ENCODE assay signal across 9 cellular contexts in genomic region chr10:70619271-70620019, GRCh38. TPM values are rescaled to one million over a fixed set of nuclear protein-coding genes. Genes with fewer than 3 reads are reported as not detected.
A peak's percentile ranks its signal among the peaks of the same experiment; 100 is the strongest.
DNase-seq lines count a peak whose midpoint lies in the region; ATAC-seq, FAIRE-seq and TF ChIP-seq lines count a peak whose summit lies in the region.
"Had no signal": no experiment of that assay in that cellular context is flagged by ENCODE, and none has a peak within 500 bp of the region (broad histone marks: within the 10 kb centered on the region; RNA-seq: fewer than 3 reads in every experiment).

No MANE protein-coding gene starts in this region.

- peaks cover 12 to 13% of the 10 kb centered on the region in 2 experiments for H3K27me3 ChIP-seq in endothelial cell of umbilical vein (ENCODE audit: control insufficient read depth in 2 of 2, insufficient read depth in 2 of 2, low read length in 2 of 2)
- H3K27me3 ChIP-seq in tibial artery: no peaks in the 10 kb centered on the region

- CTCF ChIA-PET in endothelial cell of umbilical vein (lab: Charles Lee): interaction anchor here (1.0 to 1.1 kb wide), 2 partner anchors 39 to 139 kb away, joined by 3 read pairs; no protein-coding TSS in a partner anchor

- no peak overlapping the region for H3K4me3 ChIP-seq in endothelial cell of umbilical vein (replicated peaks in 1 of 3; ENCODE audit: insufficient read depth in 1 of 3, low read depth in 1 of 3, low read length in 3 of 3)
- H3K4me3 ChIP-seq in tibial artery: no peak overlapping the region

- no peak overlapping the region for H3K9ac ChIP-seq in endothelial cell of umbilical vein (replicated peaks; ENCODE audit: extremely low read depth, insufficient read depth, low read length)

- TF ChIP-seq CTCF in endothelial cell of umbilical vein (IDR thresholded peaks at IDR 0.05; ENCODE audit: extremely low read depth in 1 of 2, insufficient read depth in 1 of 2, low read depth in 1 of 2, low read length in 2 of 2) (peak in 1 of 2 donors; percentile 22), tibial artery (IDR thresholded peaks at IDR 0.05) (no peak)

- no peak overlapping the region for H3K4me2 ChIP-seq in endothelial cell of umbilical vein (ENCODE audit: insufficient read depth, low read length)

- no peaks in the 10 kb centered on the region for H3K27me3 Mint-ChIP-seq in stimulated activated naive CD8-positive, alpha-beta T cell treated with anti-CD3 and anti-CD28 coated beads, Interleukin-15, Interleukin-2, amounts not matched to agents 100 ng/mL and 50 ng/mL, for 24 hours
- H3K27me3 Mint-ChIP-seq in stimulated activated naive CD8-positive, alpha-beta T cell treated with anti-CD3 and anti-CD28 coated beads, Interleukin-15, amount 100 ng/mL, for 72 hours: no peaks in the 10 kb centered on the region

- H3K27ac ChIP-seq in endothelial cell of umbilical vein (ENCODE audit: insufficient read depth, low read depth, low read length) (no peak overlapping the region), tibial artery (no peak overlapping the region)

- POLR2A ChIA-PET in endothelial cell of umbilical vein (lab: Charles Lee): no interaction called here

- no peaks in the 10 kb centered on the region for H4K20me1 ChIP-seq in endothelial cell of umbilical vein (replicated peaks; ENCODE audit: control insufficient read depth, extremely low read depth, insufficient read depth, low read length)

- DNase-seq in stimulated activated naive CD8-positive, alpha-beta T cell treated with anti-CD3 and anti-CD28 coated beads, Interleukin-15, amount 100 ng/mL, for 72 hours: no peak
- peak; percentile 33 for DNase-seq in NCI-H226
- no peak for DNase-seq in endothelial cell of umbilical vein (ENCODE audit: low read depth, low spot score)
- peak; percentile 48 for DNase-seq in urothelium cell line (ENCODE audit: low spot score)
- no peak for DNase-seq in tibial artery
- DNase-seq in activated CD4-positive, alpha-beta T cell treated with anti-CD3 and anti-CD28 coated beads for 4 hours: no peak

- intact Hi-C loops in endothelial cell of umbilical vein (cut with micrococcal nuclease): loop anchor here (1.0 kb wide), 1 partner anchor 140 kb away; no protein-coding TSS in a partner anchor
- intact Hi-C loops in tibial artery (cut with DNase I; ENCODE audit: low total_unique reads): no loop called here

- no peaks in the 10 kb centered on the region for H3K9me3 ChIP-seq in endothelial cell of umbilical vein (replicated peaks; ENCODE audit: control insufficient read depth, insufficient read depth, low read length)
- H3K9me3 ChIP-seq in tibial artery: peaks cover 0 to 18% (median 12%) of the 10 kb centered on the region in 3 donors

- no peaks in the 10 kb centered on the region for H3K36me3 Mint-ChIP-seq in stimulated activated naive CD8-positive, alpha-beta T cell treated with anti-CD3 and anti-CD28 coated beads, Interleukin-15, Interleukin-2, amounts not matched to agents 100 ng/mL and 50 ng/mL, for 24 hours (ENCODE audit: low read depth)

- no peaks in the 10 kb centered on the region for H3K9me1 ChIP-seq in endothelial cell of umbilical vein (replicated peaks; ENCODE audit: control insufficient read depth, extremely low read depth, insufficient read depth, low read length)

- BruUV-seq in endothelial cell of umbilical vein (replicated peaks; lab: Mats Ljungman, UMichigan): no TSS peak

- no peak overlapping the region for H3K4me3 Mint-ChIP-seq in stimulated activated naive CD8-positive, alpha-beta T cell treated with anti-CD3 and anti-CD28 coated beads, Interleukin-15, Interleukin-2, amounts not matched to agents 100 ng/mL and 50 ng/mL, for 24 hours
- H3K4me3 Mint-ChIP-seq in stimulated activated naive CD8-positive, alpha-beta T cell treated with anti-CD3 and anti-CD28 coated beads, Interleukin-15, amount 100 ng/mL, for 72 hours: no peak overlapping the region

- no peaks in the 10 kb centered on the region for H3K36me3 ChIP-seq in endothelial cell of umbilical vein (ENCODE audit: control insufficient read depth in 2 of 2, extremely low read depth in 1 of 2, insufficient read depth in 2 of 2, low read length in 2 of 2)
- no peaks in the 10 kb centered on the region for H3K36me3 ChIP-seq in tibial artery

- H2AFZ ChIP-seq in endothelial cell of umbilical vein (ENCODE audit: low read depth, low read length): no peak overlapping the region

- peak overlapping the region; percentile 83 for H3K27ac Mint-ChIP-seq in stimulated activated naive CD8-positive, alpha-beta T cell treated with anti-CD3 and anti-CD28 coated beads, Interleukin-15, Interleukin-2, amounts not matched to agents 100 ng/mL and 50 ng/mL, for 24 hours
- H3K27ac Mint-ChIP-seq in stimulated activated naive CD8-positive, alpha-beta T cell treated with anti-CD3 and anti-CD28 coated beads, Interleukin-15, amount 100 ng/mL, for 72 hours: no peak overlapping the region

- peaks cover 50% of the 10 kb centered on the region for H3K4me1 Mint-ChIP-seq in stimulated activated naive CD8-positive, alpha-beta T cell treated with anti-CD3 and anti-CD28 coated beads, Interleukin-15, Interleukin-2, amounts not matched to agents 100 ng/mL and 50 ng/mL, for 24 hours (ENCODE audit: low read depth)
- H3K4me1 Mint-ChIP-seq in stimulated activated naive CD8-positive, alpha-beta T cell treated with anti-CD3 and anti-CD28 coated beads, Interleukin-15, amount 100 ng/mL, for 72 hours: peaks cover 48% of the 10 kb centered on the region

- no peak for TF ChIP-seq POLR2A in endothelial cell of umbilical vein (IDR thresholded peaks at IDR 0.05; ENCODE audit: low read depth, low read length)

- H3K9me3 Mint-ChIP-seq in stimulated activated naive CD8-positive, alpha-beta T cell treated with anti-CD3 and anti-CD28 coated beads, Interleukin-15, Interleukin-2, amounts not matched to agents 100 ng/mL and 50 ng/mL, for 24 hours: peaks cover 4% of the 10 kb centered on the region
- peaks cover 0 to 11% of the 10 kb centered on the region in 2 donors for H3K9me3 Mint-ChIP-seq in stimulated activated naive CD8-positive, alpha-beta T cell treated with anti-CD3 and anti-CD28 coated beads, Interleukin-15, amount 100 ng/mL, for 72 hours

- dilution Hi-C loops in endothelial cell of umbilical vein (cut with MboI; ENCODE audit: extremely low pct_ligation_motif_present, low sequenced_read_pairs): no loop called here

- FAIRE-seq in endothelial cell of umbilical vein (lab: Jason Lieb, UNC) (peak; percentile 4), urothelium cell line (lab: Jason Lieb, UNC) (no peak)

- no peak for ATAC-seq in stimulated activated naive CD8-positive, alpha-beta T cell treated with anti-CD3 and anti-CD28 coated beads, Interleukin-15, amount 100 ng/mL, for 72 hours
- no peak for ATAC-seq in GM19455 (IDR thresholded peaks at IDR 0.05; ENCODE audit: unreplicated experiment)

- H3K79me2 ChIP-seq in endothelial cell of umbilical vein (ENCODE audit: control insufficient read depth, insufficient read depth, low read length): no peaks in the 10 kb centered on the region

- H3K4me1 ChIP-seq in endothelial cell of umbilical vein (ENCODE audit: control insufficient read depth, extremely low read depth, insufficient read depth, low read length) (no peaks in the 10 kb centered on the region), tibial artery (no peaks in the 10 kb centered on the region)

TF ChIP-seq in endothelial cell of umbilical vein, 7 proteins besides CTCF, POLR2A, EP300 and RAD21:
- TF ChIP-seq JUN (IDR thresholded peaks at IDR 0.05; ENCODE audit: borderline replicate concordance, insufficient read depth, insufficient read length, low read depth): no peak
- no peak for TF ChIP-seq MYC (IDR thresholded peaks at IDR 0.05; ENCODE audit: low read depth, low read length)
- no peak for TF ChIP-seq EZH2 (IDR thresholded peaks at IDR 0.05; ENCODE audit: borderline replicate concordance, low read depth, low read length, severe bottlenecking)

RNA-seq across cellular contexts. Expression of gene PRF1, which starts 16.9 kb away (rescaled TPM):
- total RNA-seq in endothelial cell of umbilical vein: not detected in 2 replicates
- polyA plus RNA-seq in endothelial cell of umbilical vein: not detected in 2 replicates
- not detected in 2 replicates for polyA plus RNA-seq in endothelial cell of umbilical vein (2011; cell fraction: cytosol; rRNA removed)
- not detected in 2 replicates for polyA plus RNA-seq in endothelial cell of umbilical vein (2011; cell fraction: nucleus; rRNA removed)
- polyA plus RNA-seq in endothelial cell of umbilical vein (2012): not detected in 2 replicates
- polyA minus RNA-seq in endothelial cell of umbilical vein: not detected in 2 replicates
- polyA minus RNA-seq in endothelial cell of umbilical vein (2011; cell fraction: cytosol; rRNA and poly(A)+ RNA removed): not detected
- not detected in 2 replicates for polyA minus RNA-seq in endothelial cell of umbilical vein (2011; cell fraction: nucleus; rRNA and poly(A)+ RNA removed)
- total RNA-seq: pulmonary artery endothelial cell had no signal

RNA-seq across cellular contexts. Expression of gene ADAMTS14, which starts 52.9 kb away (rescaled TPM):
- not detected in 2 replicates for total RNA-seq in endothelial cell of umbilical vein
- not detected in 2 replicates for polyA plus RNA-seq in endothelial cell of umbilical vein
- polyA plus RNA-seq in endothelial cell of umbilical vein (2011; cell fraction: cytosol; rRNA removed): not detected in 2 replicates
- polyA plus RNA-seq in endothelial cell of umbilical vein (2011; cell fraction: nucleus; rRNA removed): not detected in 2 replicates
- polyA plus RNA-seq in endothelial cell of umbilical vein (2012): not detected in 2 replicates
- polyA minus RNA-seq in endothelial cell of umbilical vein: 0.27 and 0.87 TPM in 2 replicates
- polyA minus RNA-seq in endothelial cell of umbilical vein (2011; cell fraction: cytosol; rRNA and poly(A)+ RNA removed): not detected
- not detected in 2 replicates for polyA minus RNA-seq in endothelial cell of umbilical vein (2011; cell fraction: nucleus; rRNA and poly(A)+ RNA removed)

Comparison
In these comparisons a context has a peak if more than half of its experiments do, and no peak if none do; other contexts are left out.
1. DNase-seq: peak in NCI-H226 (single experiment) and urothelium cell line (single experiment); none in stimulated activated naive CD8-positive, alpha-beta T cell treated with anti-CD3 and anti-CD28 coated beads, Interleukin-15, amount 100 ng/mL, for 72 hours (0 of 2), endothelial cell of umbilical vein (single experiment), tibial artery (0 of 2) and activated CD4-positive, alpha-beta T cell treated with anti-CD3 and anti-CD28 coated beads for 4 hours (0 of 2).